Comparison of ENCODE assay signal across 24 cellular contexts in genomic region chr2:141027221-141027620, GRCh38.
"Had no signal": no experiment of that assay in that cellular context is flagged by ENCODE, and none has a peak within 500 bp of the region (broad histone marks: within the 10 kb centered on the region; RNA-seq: fewer than 3 reads in every experiment).

No MANE protein-coding gene starts in this region.

- H3K4me1 Mint-ChIP-seq: natural killer cell; stimulated activated memory B cell treated with anti-CD40 and anti-IgM and Interleukin-4, amounts not matched to agents 10 μg/mL and 1 μg/mL and 100 μg/mL, for 72 hours had no signal

- H3K9me3 ChIP-seq: colonic mucosa, esophagus squamous epithelium, ovary, testis had no signal

- H3K36me3 ChIP-seq: colonic mucosa, esophagus squamous epithelium, gastrocnemius medialis, left lung, ovary, sigmoid colon, tibial artery had no signal

- H3K4me1 ChIP-seq: colonic mucosa, esophagus squamous epithelium, gastrocnemius medialis, left lung, psoas muscle, sigmoid colon, testis, tibial artery had no signal

- H3K27me3 ChIP-seq: colonic mucosa, esophagus squamous epithelium, gastrocnemius medialis, left lung, ovary, sigmoid colon, testis, tibial artery had no signal

- DNase-seq: colonic mucosa; effector memory CD4-positive, alpha-beta T cell; erythroblast; esophagus squamous epithelium; gastrocnemius medialis; head of caudate nucleus; left cardiac atrium; left lung; natural killer cell; occipital lobe; ovary; posterior cingulate gyrus; psoas muscle; right cardiac atrium; sigmoid colon; stimulated activated CD4-positive, alpha-beta T cell treated with anti-CD3 and anti-CD28 coated beads, Interleukin-2, amount 100 ng/mL, for 24 hours; stimulated activated CD4-positive, alpha-beta T cell treated with anti-CD3 and anti-CD28 coated beads, Interleukin-4, amount 100 ng/mL, for 24 hours; stimulated activated naive CD8-positive, alpha-beta T cell treated with anti-CD3 and anti-CD28 coated beads, Interleukin-15, Interleukin-2, amounts not matched to agents 100 U/mL and 50 U/mL, for 24 hours; substantia nigra; testis; tibial artery had no signal

- H3K4me3 Mint-ChIP-seq: dendritic cell treated with granulocyte-macrophage colony-stimulating factor and Interleukin-4, amounts not matched to agents 40 ng/mL and 50 ng/mL, for 4 days; natural killer cell; stimulated activated memory B cell treated with anti-CD40 and anti-IgM and Interleukin-4, amounts not matched to agents 10 μg/mL and 1 μg/mL and 100 μg/mL, for 72 hours; type B pancreatic cell had no signal

- H3K27ac Mint-ChIP-seq: dendritic cell treated with granulocyte-macrophage colony-stimulating factor and Interleukin-4, amounts not matched to agents 40 ng/mL and 50 ng/mL, for 4 days; natural killer cell; stimulated activated memory B cell treated with anti-CD40 and anti-IgM and Interleukin-4, amounts not matched to agents 10 μg/mL and 1 μg/mL and 100 μg/mL, for 72 hours; type B pancreatic cell had no signal

- H3K27ac ChIP-seq: colonic mucosa, esophagus squamous epithelium, gastrocnemius medialis, left lung, ovary, psoas muscle, sigmoid colon, testis, tibial artery had no signal

- H3K27me3 Mint-ChIP-seq: dendritic cell treated with granulocyte-macrophage colony-stimulating factor and Interleukin-4, amounts not matched to agents 40 ng/mL and 50 ng/mL, for 4 days; stimulated activated memory B cell treated with anti-CD40 and anti-IgM and Interleukin-4, amounts not matched to agents 10 μg/mL and 1 μg/mL and 100 μg/mL, for 72 hours; type B pancreatic cell had no signal

- ATAC-seq: gastrocnemius medialis; left cardiac atrium; left lung; natural killer cell; psoas muscle; right cardiac atrium; stimulated activated memory B cell treated with anti-CD40 and anti-IgM and Interleukin-4, amounts not matched to agents 10 μg/mL and 1 μg/mL and 100 μg/mL, for 72 hours; stimulated activated naive CD8-positive, alpha-beta T cell treated with anti-CD3 and anti-CD28 coated beads, Interleukin-15, Interleukin-2, amounts not matched to agents 100 U/mL and 50 U/mL, for 24 hours had no signal

- H3K36me3 Mint-ChIP-seq: natural killer cell; stimulated activated memory B cell treated with anti-CD40 and anti-IgM and Interleukin-4, amounts not matched to agents 10 μg/mL and 1 μg/mL and 100 μg/mL, for 72 hours; type B pancreatic cell had no signal

- H3K4me3 ChIP-seq: colonic mucosa, esophagus squamous epithelium, gastrocnemius medialis, left lung, ovary, psoas muscle, sigmoid colon, testis, tibial artery had no signal
